In genomic region chr3:156677536-156677935, GRCh38 we compare ENCODE assay signal across 11 cellular contexts. TPM values are rescaled to one million over a fixed set of nuclear protein-coding genes. Genes with fewer than 3 reads are reported as not detected.
DNase-seq lines count a peak whose midpoint lies in the region; FAIRE-seq and TF ChIP-seq lines count a peak whose summit lies in the region.
"Had no signal": no experiment of that assay in that cellular context is flagged by ENCODE, and none has a peak within 500 bp of the region (broad histone marks: within the 10 kb centered on the region; RNA-seq: fewer than 3 reads in every experiment).

No MANE protein-coding gene starts in this region.

- H3K27ac ChIP-seq in osteoblast (ENCODE audit: low read depth, low read length), result peak overlapping the region; percentile 90
- H3K27ac ChIP-seq: 22Rv1, upper lobe of right lung had no signal

- peak overlapping the region; percentile 96 for H3K4me3 Mint-ChIP-seq in chondrocyte (ENCODE audit: unreplicated experiment)

- FAIRE-seq in HTR-8/SVneo (lab: Jason Lieb, UNC), result no peak

- H3K4me1 Mint-ChIP-seq in chondrocyte (ENCODE audit: low read depth), result peaks cover 65% of the 10 kb centered on the region

- no peaks in the 10 kb centered on the region for H3K9me3 Mint-ChIP-seq in chondrocyte (ENCODE audit: low read depth)

- H3K4me3 ChIP-seq in NB4 (ENCODE audit: low read depth, low read length) (peak overlapping the region; percentile 77), osteoblast (ENCODE audit: insufficient read depth, low read length) (peak overlapping the region; percentile 80), BE2C (ENCODE audit: low read depth, low read length) (no peak overlapping the region)

- TF ChIP-seq CTCF in NB4 (IDR thresholded peaks at IDR 0.05; ENCODE audit: low read depth, low read length) (no peak), chondrocyte (IDR thresholded peaks at IDR 0.05) (no peak), osteoblast (IDR thresholded peaks at IDR 0.05; ENCODE audit: extremely low read depth, low read depth, low read length) (no peak), BE2C (IDR thresholded peaks at IDR 0.05; ENCODE audit: low read depth, low read length) (no peak)

- peaks cover 81% of the 10 kb centered on the region for H3K79me2 ChIP-seq in osteoblast (ENCODE audit: insufficient read depth, low read length)

- H3K36me3 Mint-ChIP-seq in chondrocyte (ENCODE audit: low read depth), result peaks cover 32% of the 10 kb centered on the region

- H2AFZ ChIP-seq in osteoblast (ENCODE audit: low read length), result no peak overlapping the region

- H3K27me3 Mint-ChIP-seq in chondrocyte (ENCODE audit: low read depth), result no peaks in the 10 kb centered on the region

- peak overlapping the region; percentile 98 for H3K27ac Mint-ChIP-seq in chondrocyte (ENCODE audit: unreplicated experiment)

- H3K4me2 ChIP-seq in osteoblast (ENCODE audit: insufficient read depth, low read length), result peak overlapping the region; percentile 93

- H3K4me1 ChIP-seq in osteoblast (ENCODE audit: insufficient read depth, low read length) (peaks cover 55% of the 10 kb centered on the region), BE2C (peaks cover 5% of the 10 kb centered on the region; the same call in 1 of the 2 replicates)

- peaks cover 49% of the 10 kb centered on the region for H3K36me3 ChIP-seq in osteoblast (ENCODE audit: insufficient read depth, low read length)
- no peaks in the 10 kb centered on the region; the same call in 1 of the 2 replicates for H3K36me3 ChIP-seq in BE2C

- H3K27me3 ChIP-seq in osteoblast (ENCODE audit: insufficient read depth, low read length) (no peaks in the 10 kb centered on the region), BE2C (no peaks in the 10 kb centered on the region)
- H3K27me3 ChIP-seq: upper lobe of right lung had no signal

- peaks cover 54% of the 10 kb centered on the region for H4K20me1 ChIP-seq in osteoblast (ENCODE audit: insufficient read depth, low read length)

- DNase-seq in NCI-H82 (lab: John Stamatoyannopoulos, UW), result peak; percentile 17
- DNase-seq in NCI-H82 treated with DMSO at 0.1 percent for 48 hours (lab: John Stamatoyannopoulos, UW; ENCODE audit: unreplicated experiment), result no peak
- no peak for DNase-seq in NB4 (ENCODE audit: low read depth)
- no peak for DNase-seq in chondrocyte (ENCODE audit: low spot score)
- DNase-seq in osteoblast (ENCODE audit: insufficient read length, low spot score, missing footprints), result no peak
- DNase-seq in HTR-8/SVneo (ENCODE audit: insufficient read length, low spot score), result no peak
- DNase-seq in NCI-H187 (lab: John Stamatoyannopoulos, UW), result no peak
- DNase-seq in BE2C, result no peak
- DNase-seq: anterior cingulate cortex, upper lobe of right lung had no signal

- TF ChIP-seq POLR2A in NB4 (IDR thresholded peaks at IDR 0.05; ENCODE audit: extremely low read depth, insufficient read length), result no peak

- no peaks in the 10 kb centered on the region for H3K9me3 ChIP-seq in osteoblast (ENCODE audit: low read depth, low read length)
- H3K9me3 ChIP-seq in BE2C, result no peaks in the 10 kb centered on the region
- H3K9me3 ChIP-seq: upper lobe of right lung had no signal

RNA-seq across cellular contexts. Expression of gene TIPARP, which starts 3.1 kb away (rescaled TPM):
- total RNA-seq in chondrocyte (65.3 to 90.5 TPM (median 65.3 TPM) in 3 replicates), osteoblast (28.2 and 30.4 TPM in 2 replicates)
- 3.3 TPM for polyA plus RNA-seq in BE2C (2012; ENCODE audit: insufficient read depth, insufficient read length, low read depth)
